Comparison of ENCODE assay signal across 16 cellular contexts in genomic region chr1:212712451-212713303, GRCh38. TPM values are rescaled to one million over a fixed set of nuclear protein-coding genes. Genes with fewer than 3 reads are reported as not detected.
DNase-seq lines count a peak whose midpoint lies in the region; ATAC-seq and TF ChIP-seq lines count a peak whose summit lies in the region.
"Had no signal": no experiment of that assay in that cellular context is flagged by ENCODE, and none has a peak within 500 bp of the region (broad histone marks: within the 10 kb centered on the region; RNA-seq: fewer than 3 reads in every experiment).

No MANE protein-coding gene starts in this region.

- H3K36me3 ChIP-seq in MG63, result no peaks in the 10 kb centered on the region
- no peaks in the 10 kb centered on the region for H3K36me3 ChIP-seq in thyroid gland
- H3K36me3 ChIP-seq: BLaER1 treated with 17β-estradiol and CSF1 and Interleukin-3, amounts not matched to agents 10 nM and 100 nM; neutrophil; transverse colon had no signal

- 0 out of 2 replicates have a peak, but pooled peaks cover 4% of the 10 kb centered on the region for H3K9me3 ChIP-seq in MG63
- no peaks in the 10 kb centered on the region for H3K9me3 ChIP-seq in thyroid gland
- H3K9me3 ChIP-seq: neutrophil, transverse colon had no signal

- no peaks in the 10 kb centered on the region for H3K27me3 Mint-ChIP-seq in activated naive CD4-positive, alpha-beta T cell treated with anti-CD3 and anti-CD28 coated beads for 36 hours (ENCODE audit: low read depth)
- H3K27me3 Mint-ChIP-seq in stimulated activated memory B cell treated with anti-CD40 and anti-IgM and Interleukin-4, amounts not matched to agents 10 μg/mL and 1 μg/mL and 100 μg/mL, for 72 hours, result no peaks in the 10 kb centered on the region

- TF ChIP-seq CTCF in thyroid gland (IDR thresholded peaks at IDR 0.05), result no peak

- H3K4me1 Mint-ChIP-seq in activated naive CD4-positive, alpha-beta T cell treated with anti-CD3 and anti-CD28 coated beads for 36 hours (ENCODE audit: low read depth), result peaks cover 2% of the 10 kb centered on the region
- peaks cover 31% of the 10 kb centered on the region for H3K4me1 Mint-ChIP-seq in stimulated activated memory B cell treated with anti-CD40 and anti-IgM and Interleukin-4, amounts not matched to agents 10 μg/mL and 1 μg/mL and 100 μg/mL, for 72 hours

- CTCF ChIA-PET in activated naive CD4-positive, alpha-beta T cell treated with anti-CD3 and anti-CD28 coated beads for 36 hours (lab: Charles Lee), result no interaction called here

- H3K9me3 Mint-ChIP-seq in activated naive CD4-positive, alpha-beta T cell treated with anti-CD3 and anti-CD28 coated beads for 36 hours, result no peaks in the 10 kb centered on the region
- no peaks in the 10 kb centered on the region for H3K9me3 Mint-ChIP-seq in stimulated activated memory B cell treated with anti-CD40 and anti-IgM and Interleukin-4, amounts not matched to agents 10 μg/mL and 1 μg/mL and 100 μg/mL, for 72 hours

- peak; percentile 92 for ATAC-seq in stimulated activated memory B cell treated with anti-CD40 and anti-IgM and Interleukin-4, amounts not matched to agents 10 μg/mL and 1 μg/mL and 100 μg/mL, for 72 hours
- no peak for ATAC-seq in GM18861 (IDR thresholded peaks at IDR 0.05; ENCODE audit: unreplicated experiment)
- ATAC-seq: esophagus mucosa, left colon had no signal

- H3K36me3 Mint-ChIP-seq in activated naive CD4-positive, alpha-beta T cell treated with anti-CD3 and anti-CD28 coated beads for 36 hours (ENCODE audit: low read depth), result no peaks in the 10 kb centered on the region
- no peaks in the 10 kb centered on the region for H3K36me3 Mint-ChIP-seq in stimulated activated memory B cell treated with anti-CD40 and anti-IgM and Interleukin-4, amounts not matched to agents 10 μg/mL and 1 μg/mL and 100 μg/mL, for 72 hours

- H3K27me3 ChIP-seq in MG63 (no peaks in the 10 kb centered on the region), thyroid gland (no peaks in the 10 kb centered on the region)
- H3K27me3 ChIP-seq: BLaER1 treated with 17β-estradiol and CSF1 and Interleukin-3, amounts not matched to agents 10 nM and 100 nM had no signal

- no peak overlapping the region for H3K4me3 Mint-ChIP-seq in activated naive CD4-positive, alpha-beta T cell treated with anti-CD3 and anti-CD28 coated beads for 36 hours
- peak overlapping the region; percentile 29 for H3K4me3 Mint-ChIP-seq in stimulated activated memory B cell treated with anti-CD40 and anti-IgM and Interleukin-4, amounts not matched to agents 10 μg/mL and 1 μg/mL and 100 μg/mL, for 72 hours

- intact Hi-C loops in activated naive CD4-positive, alpha-beta T cell treated with anti-CD3 and anti-CD28 coated beads for 36 hours (cut with micrococcal nuclease), result loop anchor here (1.0 kb wide), 2 partner anchors 9 to 13 kb away; partner anchors contain the start of gene BATF3
- intact Hi-C loops in thyroid gland (cut with DNase I), result no loop called here

- no peak overlapping the region for H3K4me3 ChIP-seq in MG63
- no peak overlapping the region for H3K4me3 ChIP-seq in thyroid gland (replicated peaks in 1 of 3)
- H3K4me3 ChIP-seq: BLaER1 treated with 17β-estradiol and CSF1 and Interleukin-3, amounts not matched to agents 10 nM and 100 nM; transverse colon had no signal

- 80 to 91% methylated on average over 4 of the region's 4 CpGs for WGBS in thyroid gland, 2 donors

- no peak overlapping the region for H3K27ac ChIP-seq in thyroid gland
- H3K27ac ChIP-seq: BLaER1 treated with 17β-estradiol and CSF1 and Interleukin-3, amounts not matched to agents 10 nM and 100 nM; neutrophil; transverse colon had no signal

- no peaks in the 10 kb centered on the region for H3K4me1 ChIP-seq in thyroid gland
- H3K4me1 ChIP-seq: transverse colon had no signal

- no peak overlapping the region for H3K27ac Mint-ChIP-seq in activated naive CD4-positive, alpha-beta T cell treated with anti-CD3 and anti-CD28 coated beads for 36 hours
- H3K27ac Mint-ChIP-seq in stimulated activated memory B cell treated with anti-CD40 and anti-IgM and Interleukin-4, amounts not matched to agents 10 μg/mL and 1 μg/mL and 100 μg/mL, for 72 hours, result peak overlapping the region; percentile 83

- DNase-seq in activated naive CD4-positive, alpha-beta T cell treated with anti-CD3 and anti-CD28 coated beads for 36 hours, result peak; percentile 35
- DNase-seq in activated naive CD4-positive, alpha-beta T cell (lab: John Stamatoyannopoulos, UW), result no peak
- DNase-seq in MG63 (peak; percentile 67), dedifferentiated amniotic fluid mesenchymal stem cell (ENCODE audit: extremely low spot score) (peak; percentile 65), NCI-H446 treated with DMSO at 0.1 percent for 48 hours (lab: John Stamatoyannopoulos, UW) (no peak), thyroid gland (no peak)
- DNase-seq: amygdala; left colon; NCI-H2081 treated with DMSO at 0.1 percent for 48 hours; stimulated activated CD4-positive, alpha-beta T cell treated with anti-CD3 and anti-CD28 coated beads, Interleukin-4, amount 100 ng/mL, for 24 hours; transverse colon had no signal

- TF ChIP-seq POLR2A in thyroid gland (IDR thresholded peaks at IDR 0.05), result no peak

RNA-seq across cellular contexts. Expression of gene BATF3, which starts 13.0 kb away (rescaled TPM):
- 10 to 100 TPM; 26.7 to 27.1 TPM for total RNA-seq in activated naive CD4-positive, alpha-beta T cell treated with anti-CD3 and anti-CD28 coated beads for 36 hours
- 2.3 and 3.2 TPM in 2 replicates for total RNA-seq in MG63 (2014; rRNA removed; shearing (Covaris generic); ENCODE audit: low replicate concordance)
- 1 to 10 TPM; 1.2 to 1.6 (median 1.2) TPM for total RNA-seq in thyroid gland

Comparison
In these comparisons a context has a peak if more than half of its experiments do, and no peak if none do; other contexts are left out.
1. DNase-seq: peak in activated naive CD4-positive, alpha-beta T cell treated with anti-CD3 and anti-CD28 coated beads for 36 hours (single experiment), MG63 (single experiment) and dedifferentiated amniotic fluid mesenchymal stem cell (single experiment); none in activated naive CD4-positive, alpha-beta T cell (0 of 4), NCI-H446 treated with DMSO at 0.1 percent for 48 hours (single experiment) and thyroid gland (0 of 2).